Comparison of ENCODE assay signal across 15 cellular contexts in the genomic region with DNA sequence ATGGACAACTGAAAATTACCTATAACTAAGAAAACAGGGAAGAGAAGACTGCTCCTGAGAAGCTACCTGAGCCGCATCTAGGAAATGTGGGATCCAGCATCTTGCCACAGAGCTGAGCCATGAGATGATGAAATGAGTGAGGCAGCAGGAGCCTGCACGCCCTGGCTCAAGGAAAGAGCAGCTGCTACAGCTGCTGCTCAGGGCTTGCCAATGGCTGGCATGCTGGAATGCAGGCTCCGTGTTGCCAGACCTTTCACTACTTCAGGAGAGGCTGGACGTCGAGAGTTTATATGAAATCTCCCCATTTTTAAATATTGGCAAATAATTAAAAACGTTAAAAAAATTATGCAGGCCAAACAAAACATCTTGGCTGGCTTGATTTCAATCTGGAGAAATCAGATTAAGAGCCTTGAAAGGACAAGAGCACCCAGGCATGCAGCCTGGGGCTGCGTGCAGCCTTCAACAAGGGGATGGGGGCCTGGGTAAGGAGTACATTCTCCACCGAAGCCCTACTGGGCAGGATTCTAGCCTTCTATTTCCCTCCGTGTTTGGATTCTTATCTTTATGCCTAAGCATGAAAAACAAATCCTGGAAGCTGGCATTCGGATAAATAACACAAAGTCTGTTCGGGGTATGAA.
A peak's percentile ranks its signal among the peaks of the same experiment; 100 is the strongest.
DNase-seq lines count a peak whose midpoint lies in the region; ATAC-seq and TF ChIP-seq lines count a peak whose summit lies in the region.
"Had no signal": no experiment of that assay in that cellular context is flagged by ENCODE, and none has a peak within 500 bp of the region (broad histone marks: within the 10 kb centered on the region; RNA-seq: fewer than 3 reads in every experiment).

No MANE protein-coding gene starts in this region.

- peak overlapping the region in 3 of 5 experiments; percentile 42 to 74 (median 51) for H3K27ac Mint-ChIP-seq in brain
- H3K27ac Mint-ChIP-seq: activated T-cell treated with anti-CD3 and anti-CD28 coated beads, Interleukin-2, amount 50 U/mL, for 72 hours had no signal

- H3K27ac ChIP-seq in heart right ventricle, result peak overlapping the region in 8 of 10 donors; percentile 27 to 77 (median 69)
- H3K27ac ChIP-seq: cardiac muscle cell had no signal

- TF ChIP-seq CTCF in BE2C (IDR thresholded peaks at IDR 0.05; ENCODE audit: low read depth, low read length) (no peak), brain (conservative IDR thresholded peaks at IDR 0.05) (no peak), heart right ventricle (IDR thresholded peaks at IDR 0.05) (no peak)

- H3K9me3 Mint-ChIP-seq in brain, result no peaks in the 10 kb centered on the region

- DNase-seq in BE2C, result peak; percentile 21
- peak; percentile 32 to 54 for DNase-seq in heart right ventricle
- DNase-seq in posterior vena cava (ENCODE audit: low spot score), result peak; percentile 80
- DNase-seq in central memory CD4-positive, alpha-beta T cell, result no peak
- no peak for DNase-seq in activated T-cell treated with anti-CD3 and anti-CD28 coated beads, Interleukin-2, amount 50 U/mL, for 48 hours
- DNase-seq: activated CD4-positive, CD25-positive, alpha-beta regulatory T cell; activated T-cell treated with anti-CD3 and anti-CD28 coated beads, Interleukin-2, amount 50 U/mL, for 72 hours; NCI-H1105; NCI-H524; SHP77 had no signal

- H3K4me1 Mint-ChIP-seq in brain, result peaks cover 43% of the 10 kb centered on the region

- intact Hi-C loops in heart right ventricle (cut with DNase I), result loop anchor here in 3 of 10 donors (10.0 kb wide), 1 partner anchor 230 kb away; the partner anchor contains the start of gene NR3C2 (in 3 of the 3)
- intact Hi-C loops in posterior vena cava (cut with DNase I), result no loop called here

- H3K4me3 Mint-ChIP-seq in brain, result peak overlapping the region in 1 of 5 experiments; percentile 26
- H3K4me3 Mint-ChIP-seq: activated T-cell treated with anti-CD3 and anti-CD28 coated beads, Interleukin-2, amount 50 U/mL, for 72 hours had no signal

- no peaks in the 10 kb centered on the region for H3K36me3 Mint-ChIP-seq in brain

- no peaks in the 10 kb centered on the region for H3K27me3 Mint-ChIP-seq in brain

- H3K36me3 ChIP-seq in BE2C (no peaks in the 10 kb centered on the region), heart right ventricle (no peaks in the 10 kb centered on the region)
- H3K36me3 ChIP-seq: cardiac muscle cell, upper lobe of left lung had no signal

- H3K9me3 ChIP-seq in BE2C (no peaks in the 10 kb centered on the region), heart right ventricle (no peaks in the 10 kb centered on the region)
- H3K9me3 ChIP-seq: upper lobe of left lung had no signal

- H3K4me3 ChIP-seq in BE2C (ENCODE audit: low read depth, low read length) (no peak overlapping the region), heart right ventricle (peak overlapping the region in 3 of 10 donors; percentile 8 to 10 (median 8))
- H3K4me3 ChIP-seq: cardiac muscle cell, upper lobe of left lung had no signal

- peaks cover 6% of the 10 kb centered on the region for H3K4me1 ChIP-seq in BE2C
- peaks cover 8 to 61% (median 33%) of the 10 kb centered on the region in 9 donors for H3K4me1 ChIP-seq in heart right ventricle

- WGBS in heart right ventricle, 2 donors, result 33 to 45% methylated on average over 11 of the region's 11 CpGs

- ATAC-seq in heart right ventricle (peak; percentile 64 to 95 (median 83)), GM21576 (IDR thresholded peaks at IDR 0.05; ENCODE audit: unreplicated experiment) (no peak), HG03565 (IDR thresholded peaks at IDR 0.05; ENCODE audit: unreplicated experiment) (no peak)
- ATAC-seq: activated T-cell treated with anti-CD3 and anti-CD28 coated beads, Interleukin-2, amount 50 U/mL, for 72 hours had no signal

- H3K27me3 ChIP-seq in BE2C (no peaks in the 10 kb centered on the region), heart right ventricle (no peaks in the 10 kb centered on the region)
- H3K27me3 ChIP-seq: cardiac muscle cell, upper lobe of left lung had no signal

Comparison
In these comparisons a context has a peak if more than half of its experiments do, and no peak if none do; other contexts are left out.
1. DNase-seq: peak in BE2C (single experiment), heart right ventricle (2 of 2) and posterior vena cava (single experiment); none in central memory CD4-positive, alpha-beta T cell (single experiment) and activated T-cell treated with anti-CD3 and anti-CD28 coated beads, Interleukin-2, amount 50 U/mL, for 48 hours (0 of 2).
2. ATAC-seq: peak in heart right ventricle (8 of 8); none in GM21576 (single experiment) and HG03565 (single experiment).